Comparison of ENCODE assay signal across 1 cellular context in the genomic region with DNA sequence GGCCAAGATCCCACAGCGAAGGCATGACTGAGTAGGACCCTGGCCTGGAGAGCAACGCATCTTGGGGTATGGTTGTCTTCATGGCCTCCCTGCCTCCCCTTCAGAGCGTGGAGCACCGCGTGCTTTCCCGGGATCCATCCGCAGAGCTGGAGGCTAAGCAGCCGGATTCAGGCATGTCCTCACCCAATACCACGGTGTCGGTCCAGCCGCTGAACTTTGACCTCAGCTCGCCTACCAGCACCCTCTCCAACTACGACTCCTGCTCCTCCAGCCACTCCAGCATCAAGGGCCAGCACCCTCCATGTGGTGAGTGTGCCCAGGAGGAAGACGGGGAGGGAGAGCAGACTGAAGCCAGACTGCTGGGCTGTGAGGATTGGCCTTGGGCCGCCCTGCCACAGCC.
TF ChIP-seq lines count a peak whose summit lies in the region.

No MANE protein-coding gene starts in this region.

TF ChIP-seq in H1, 55 proteins besides CTCF, POLR2A, EP300 and RAD21:
- TF ChIP-seq SIRT6 (IDR thresholded peaks at IDR 0.05; ENCODE audit: low read length) (no peak), CBX5 (IDR thresholded peaks at IDR 0.05; ENCODE audit: low read depth, low read length) (no peak)
